In the genomic region with DNA sequence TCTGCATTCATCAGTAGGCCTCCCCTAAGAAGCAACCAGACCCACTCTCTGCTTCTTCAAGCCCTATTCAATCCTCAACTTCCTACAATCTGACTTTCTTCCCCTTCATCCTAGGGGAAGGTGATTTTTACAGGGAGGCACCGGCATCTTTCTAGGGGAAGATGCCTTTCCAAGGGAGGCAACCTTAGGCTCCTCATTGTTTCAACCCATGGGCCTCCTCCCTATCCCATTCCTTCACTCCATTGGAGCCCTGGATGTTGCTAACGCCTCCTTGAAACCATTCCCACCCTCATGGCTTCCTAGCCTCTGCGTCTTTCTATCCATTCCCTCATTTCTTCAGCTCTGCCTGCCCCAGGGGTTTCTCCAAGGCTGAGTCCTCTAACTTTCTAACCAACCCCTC, we compare ENCODE assay signal across 20 cellular contexts. TPM values are rescaled to one million over a fixed set of nuclear protein-coding genes. Genes with fewer than 3 reads are reported as not detected.
DNase-seq lines count a peak whose midpoint lies in the region; ATAC-seq and TF ChIP-seq lines count a peak whose summit lies in the region.
"Had no signal": no experiment of that assay in that cellular context is flagged by ENCODE, and none has a peak within 500 bp of the region (broad histone marks: within the 10 kb centered on the region; RNA-seq: fewer than 3 reads in every experiment).

No MANE protein-coding gene starts in this region.

- H3K27me3 Mint-ChIP-seq in activated naive CD4-positive, alpha-beta T cell treated with anti-CD3 and anti-CD28 coated beads, Interleukin-2, amount 50 U/mL, for 24 hours = peaks cover 5% of the 10 kb centered on the region
- no peaks in the 10 kb centered on the region for H3K27me3 Mint-ChIP-seq in mesothelial cell of epicardium (ENCODE audit: low read depth)

- no peaks in the 10 kb centered on the region for H3K36me3 ChIP-seq in colonic mucosa
- no peaks in the 10 kb centered on the region for H3K36me3 ChIP-seq in gastrocnemius medialis

- H3K4me3 ChIP-seq in colonic mucosa (no peak overlapping the region), gastrocnemius medialis (no peak overlapping the region)
- H3K4me3 ChIP-seq: GM23338 had no signal

- no peaks in the 10 kb centered on the region for H3K9me3 ChIP-seq in colonic mucosa
- H3K9me3 ChIP-seq in gastrocnemius medialis = no peaks in the 10 kb centered on the region

- no peaks in the 10 kb centered on the region for H3K36me3 Mint-ChIP-seq in activated naive CD4-positive, alpha-beta T cell treated with anti-CD3 and anti-CD28 coated beads, Interleukin-2, amount 50 U/mL, for 24 hours
- H3K36me3 Mint-ChIP-seq in mesothelial cell of epicardium = no peaks in the 10 kb centered on the region

- no peak for TF ChIP-seq CTCF in colonic mucosa (IDR thresholded peaks at IDR 0.05)
- TF ChIP-seq CTCF in mesothelial cell of epicardium (IDR thresholded peaks at IDR 0.05; ENCODE audit: unreplicated experiment) = no peak
- TF ChIP-seq CTCF in gastrocnemius medialis (IDR thresholded peaks at IDR 0.05 in 4 of 5, conservative IDR thresholded peaks at IDR 0.05 in 1 of 5) = no peak

- no peak for ATAC-seq in gastrocnemius medialis
- ATAC-seq: GM23338, PC-3, Right ventricle myocardium inferior had no signal

- TF ChIP-seq POLR2A in gastrocnemius medialis (IDR thresholded peaks at IDR 0.05) = no peak

- peaks cover 22% of the 10 kb centered on the region for H3K4me1 Mint-ChIP-seq in activated naive CD4-positive, alpha-beta T cell treated with anti-CD3 and anti-CD28 coated beads, Interleukin-2, amount 50 U/mL, for 24 hours
- H3K4me1 Mint-ChIP-seq in mesothelial cell of epicardium = peaks cover 37% of the 10 kb centered on the region

- H3K27ac ChIP-seq in colonic mucosa (no peak overlapping the region), substantia nigra (ENCODE audit: low read depth, low read length, poor library complexity, severe bottlenecking) (peak overlapping the region; percentile 41), gastrocnemius medialis (no peak overlapping the region)

- DNase-seq in activated naive CD4-positive, alpha-beta T cell treated with anti-CD3 and anti-CD28 coated beads, Interleukin-2, amount 50 U/mL, for 16 hours = no peak
- DNase-seq in colonic mucosa (peak; percentile 11), mesothelial cell of epicardium (ENCODE audit: low spot score in 2 of 2, unreplicated experiment in 2 of 2) (no peak), substantia nigra (lab: John Stamatoyannopoulos, UW) (no peak), NCI-H446 treated with DMSO at 0.1 percent for 48 hours (lab: John Stamatoyannopoulos, UW) (no peak), NCI-H226 (no peak), gastrocnemius medialis (no peak)
- DNase-seq: 8988T; Calu3; DMS79; MV-4-11; NCI-H1417 treated with DMSO at 0.1 percent for 48 hours; NCI-H2029 treated with DMSO at 0.1 percent for 48 hours; NCI-H526; NK-92 treated with Interleukin-12 subunit alpha and Interleukin-12 subunit beta, amount 100 ng/mL, for 24 hours; PC-3 had no signal

- H3K4me1 ChIP-seq in colonic mucosa (peaks cover 8% of the 10 kb centered on the region), gastrocnemius medialis (peaks cover 30 to 34% of the 10 kb centered on the region in 2 donors)

- in situ Hi-C loops in gastrocnemius medialis (cut with MboI; ENCODE audit: low sequenced_read_pairs in 4 of 4) = no loop called here

- H3K27me3 ChIP-seq in colonic mucosa = no peaks in the 10 kb centered on the region
- no peaks in the 10 kb centered on the region for H3K27me3 ChIP-seq in gastrocnemius medialis

- peak overlapping the region; percentile 8 for H3K4me3 Mint-ChIP-seq in activated naive CD4-positive, alpha-beta T cell treated with anti-CD3 and anti-CD28 coated beads, Interleukin-2, amount 50 U/mL, for 24 hours
- no peak overlapping the region for H3K4me3 Mint-ChIP-seq in mesothelial cell of epicardium
- H3K4me3 Mint-ChIP-seq: GM23338 had no signal

- no peak overlapping the region for H3K27ac Mint-ChIP-seq in activated naive CD4-positive, alpha-beta T cell treated with anti-CD3 and anti-CD28 coated beads, Interleukin-2, amount 50 U/mL, for 24 hours
- peak overlapping the region; percentile 32 for H3K27ac Mint-ChIP-seq in mesothelial cell of epicardium
- H3K27ac Mint-ChIP-seq: CD14-positive monocyte, GM23338 had no signal

- no peaks in the 10 kb centered on the region for H3K9me3 Mint-ChIP-seq in activated naive CD4-positive, alpha-beta T cell treated with anti-CD3 and anti-CD28 coated beads, Interleukin-2, amount 50 U/mL, for 24 hours
- no peaks in the 10 kb centered on the region for H3K9me3 Mint-ChIP-seq in mesothelial cell of epicardium

- intact Hi-C loops in colonic mucosa (cut with DNase I) (loop anchor here (5.0 kb wide), 1 partner anchor 66 kb away; no protein-coding TSS in a partner anchor), gastrocnemius medialis (cut with DNase I; ENCODE audit: low total_unique reads) (no loop called here)

- no peak overlapping the region for H3K9ac ChIP-seq in colonic mucosa (ENCODE audit: low read depth in 2 of 2, low read length in 2 of 2)

RNA-seq across cellular contexts. Expression of a gene that starts 2.7 kb away (rescaled TPM):
- total RNA-seq in colonic mucosa = 10 to 100 TPM; 14.7 to 15.2 TPM
- total RNA-seq in mesothelial cell of epicardium = 37.0 to 38.7 TPM (median 37.8 TPM) in 3 replicates
- 10 to 100 TPM; 31.2 to 43.9 (median 34.3) TPM for total RNA-seq in gastrocnemius medialis

RNA-seq across cellular contexts. Expression of a gene that starts 30.2 kb away (rescaled TPM):
- total RNA-seq in colonic mucosa (10 to 100 TPM; 35.7 to 52.8 TPM), mesothelial cell of epicardium (80.6 to 84.9 TPM (median 82.5 TPM) in 3 replicates), gastrocnemius medialis (100 to 1,000 TPM in 3 of 4 donors, 10 to 100 TPM in 1; 99.9 to 137 (median 106) TPM)

RNA-seq across cellular contexts. Expression of a gene that starts 49.2 kb away (rescaled TPM):
- total RNA-seq in colonic mucosa (100 to 1,000 TPM; 173 to 315 TPM), mesothelial cell of epicardium (258 to 267 TPM (median 264 TPM) in 3 replicates), gastrocnemius medialis (10 to 100 TPM; 69.4 to 85.4 (median 82.2) TPM)
